In the genomic region with DNA sequence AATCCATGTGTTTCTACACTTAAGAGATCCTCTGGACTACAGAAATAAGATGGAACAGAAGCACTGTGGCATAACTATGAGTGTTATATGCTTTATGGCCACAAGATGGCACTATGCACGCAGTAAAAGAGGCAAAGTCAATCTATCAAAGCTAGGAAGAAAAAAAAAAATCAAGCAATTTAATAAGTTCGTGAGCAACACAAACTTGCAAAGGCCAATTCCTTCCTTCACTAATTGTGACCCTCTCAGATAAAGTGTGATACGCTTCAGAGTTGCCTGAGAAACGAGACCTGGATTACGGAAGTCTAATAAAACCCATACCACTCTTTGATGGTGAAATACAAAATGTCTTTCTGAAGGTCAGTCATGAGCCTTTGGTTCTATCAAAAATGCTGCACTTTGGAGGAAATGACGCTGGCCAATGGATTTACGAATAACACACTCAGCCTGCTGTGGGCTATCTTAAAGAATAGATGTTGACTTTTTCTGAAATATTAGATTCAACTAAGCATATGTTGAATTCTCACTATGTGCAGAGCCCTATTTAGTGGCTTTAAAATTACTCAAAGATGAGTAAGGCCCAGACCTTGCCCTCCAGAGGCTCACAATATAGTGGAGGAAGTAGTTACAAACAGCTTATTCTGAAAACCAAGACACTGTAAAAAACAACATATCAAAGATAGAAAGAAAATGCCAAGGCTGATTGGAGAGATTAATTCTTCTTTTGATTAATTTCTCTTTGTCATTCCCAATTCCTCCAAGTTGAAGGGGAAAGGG, we compare ENCODE assay signal across 8 cellular contexts. TPM values are rescaled to one million over a fixed set of nuclear protein-coding genes. Genes with fewer than 3 reads are reported as not detected.
A peak's percentile ranks its signal among the peaks of the same experiment; 100 is the strongest.
DNase-seq lines count a peak whose midpoint lies in the region; TF ChIP-seq lines count a peak whose summit lies in the region.

No MANE protein-coding gene starts in this region.

- H3K79me2 ChIP-seq in GM23248 (ENCODE audit: insufficient read depth): no peaks in the 10 kb centered on the region

- no peaks in the 10 kb centered on the region for H4K20me1 ChIP-seq in GM23248 (ENCODE audit: insufficient read depth)

- peak; percentile 95 for TF ChIP-seq CTCF in endothelial cell (IDR thresholded peaks at IDR 0.05; ENCODE audit: unreplicated experiment)
- peak; percentile 95 for TF ChIP-seq CTCF in mesothelial cell of epicardium (IDR thresholded peaks at IDR 0.05; ENCODE audit: unreplicated experiment)
- peak; percentile 64 to 82 (median 73) for TF ChIP-seq CTCF in tibial nerve (IDR thresholded peaks at IDR 0.05)

- no peak overlapping the region for H3K9ac ChIP-seq in GM23248

- H3K4me3 Mint-ChIP-seq in endothelial cell (ENCODE audit: unreplicated experiment) (no peak overlapping the region), mesothelial cell of epicardium (peak overlapping the region; percentile 38)

- in situ Hi-C loops in GM23248 (cut with MboI): loop anchor here (10.0 to 25.0 kb wide), 2 partner anchors 249 to 406 kb away; no protein-coding TSS in a partner anchor

- no peak overlapping the region for H3K4me2 ChIP-seq in GM23248 (ENCODE audit: unreplicated experiment)

- peaks cover 3% of the 10 kb centered on the region; the same call in 1 of the 2 replicates for H3K27me3 ChIP-seq in GM23248 (replicated peaks; ENCODE audit: insufficient read depth)
- no peaks in the 10 kb centered on the region for H3K27me3 ChIP-seq in tibial nerve

- no peak for TF ChIP-seq EP300 in tibial nerve (IDR thresholded peaks at IDR 0.05)

- no peaks in the 10 kb centered on the region for H3F3A ChIP-seq in GM23248 (ENCODE audit: insufficient read depth)

- H3K36me3 ChIP-seq in GM23248 (ENCODE audit: low read depth) (no peaks in the 10 kb centered on the region), tibial nerve (no peaks in the 10 kb centered on the region)

- H3K27ac Mint-ChIP-seq in endothelial cell (ENCODE audit: unreplicated experiment) (no peak overlapping the region), mesothelial cell of epicardium (no peak overlapping the region)

- no peaks in the 10 kb centered on the region for H3K4me1 ChIP-seq in GM23248 (ENCODE audit: insufficient read depth)
- H3K4me1 ChIP-seq in tibial nerve: no peaks in the 10 kb centered on the region

- H3K9me3 ChIP-seq in GM23248 (ENCODE audit: low read depth): no peaks in the 10 kb centered on the region
- H3K9me3 ChIP-seq in tibial nerve: no peaks in the 10 kb centered on the region

- DNase-seq in activated T-cell treated with anti-CD3 and anti-CD28 coated beads for 24 hours (ENCODE audit: low read depth): peak; percentile 16
- DNase-seq in activated T-cell treated with anti-CD3 and anti-CD28 coated beads, Interleukin-2, amount 50 U/mL, for 1 hour: no peak
- peak; percentile 67 for DNase-seq in GM23248
- peak; percentile 66 for DNase-seq in NCI-H1092 (lab: John Stamatoyannopoulos, UW)
- peak; percentile 51 for DNase-seq in SW480 (ENCODE audit: low spot score)
- DNase-seq in endothelial cell (ENCODE audit: low spot score): peak; percentile 50
- DNase-seq in mesothelial cell of epicardium (ENCODE audit: low spot score in 2 of 2, unreplicated experiment in 2 of 2): peak in 1 of 2 experiments; percentile 54
- DNase-seq in tibial nerve (ENCODE audit: low spot score in 2 of 2): peak in 1 of 2 donors; percentile 71

- H3K27me3 Mint-ChIP-seq in endothelial cell (ENCODE audit: unreplicated experiment): peaks cover 6% of the 10 kb centered on the region
- H3K27me3 Mint-ChIP-seq in mesothelial cell of epicardium (ENCODE audit: low read depth): peaks cover 1% of the 10 kb centered on the region

- H3K9me3 Mint-ChIP-seq in endothelial cell (ENCODE audit: unreplicated experiment) (no peaks in the 10 kb centered on the region), mesothelial cell of epicardium (no peaks in the 10 kb centered on the region)

- H3K4me1 Mint-ChIP-seq in endothelial cell (ENCODE audit: unreplicated experiment) (no peaks in the 10 kb centered on the region), mesothelial cell of epicardium (peaks cover 25% of the 10 kb centered on the region)

- H3K27ac ChIP-seq in GM23248: no peak overlapping the region
- H3K27ac ChIP-seq in tibial nerve: no peak overlapping the region

- no peak overlapping the region for H3K4me3 ChIP-seq in GM23248
- H3K4me3 ChIP-seq in tibial nerve: no peak overlapping the region

- H3K36me3 Mint-ChIP-seq in endothelial cell (ENCODE audit: low read depth, unreplicated experiment) (no peaks in the 10 kb centered on the region), mesothelial cell of epicardium (peaks cover 5% of the 10 kb centered on the region)

- no peaks in the 10 kb centered on the region for H3K9me2 ChIP-seq in GM23248 (ENCODE audit: insufficient read depth)

- no peak for TF ChIP-seq POLR2A in tibial nerve (IDR thresholded peaks at IDR 0.05)

- no peak overlapping the region for H2AFZ ChIP-seq in GM23248

- 1% methylated on average over 7 of the region's 7 CpGs for WGBS in GM23248 (ENCODE audit: low coverage in 1 of 2, low lambda C conversion rate in 2 of 2, missing lambda C conversion rate in 2 of 2), 2 experiments
- WGBS in tibial nerve, 2 donors: 15 to 17% methylated on average over 7 of the region's 7 CpGs

RNA-seq across cellular contexts. Expression of a gene that starts 35.5 kb away (rescaled TPM):
- total RNA-seq in GM23248 (2014; rRNA removed; shearing (Covaris generic)): not detected in 2 replicates
- polyA plus RNA-seq in GM23248 (2016; fragmentation: Nextera tagmentation; extraction: Ambion mirVana): not detected in 2 replicates
- not detected for total RNA-seq in endothelial cell (ENCODE audit: unreplicated experiment)
- total RNA-seq in mesothelial cell of epicardium: 2.2 TPM in 1 of 3 replicates, not detected in the others
- total RNA-seq in tibial nerve: not detected

RNA-seq across cellular contexts. Expression of a gene that starts 58.2 kb away (rescaled TPM):
- total RNA-seq in GM23248 (2014; rRNA removed; shearing (Covaris generic)): under 0.01 TPM in 1 of 2 replicates, not detected in the other
- 0.04 TPM in 1 of 2 replicates, not detected in the other for polyA plus RNA-seq in GM23248 (2016; fragmentation: Nextera tagmentation; extraction: Ambion mirVana)
- total RNA-seq in endothelial cell (ENCODE audit: unreplicated experiment) (60.5 TPM), mesothelial cell of epicardium (98.0 to 102 TPM (median 98.4 TPM) in 3 replicates), tibial nerve (1 to 10 TPM; 4.0 to 6.9 (median 5.7) TPM)
